ENCODE assay signal across 10 cellular contexts in genomic region chr15:41423979-41424659, GRCh38. TPM values are rescaled to one million over a fixed set of nuclear protein-coding genes. Genes with fewer than 3 reads are reported as not detected.
DNase-seq lines count a peak whose midpoint lies in the region; ATAC-seq lines count a peak whose summit lies in the region.
"Had no signal": no experiment of that assay in that cellular context is flagged by ENCODE, and none has a peak within 500 bp of the region (broad histone marks: within the 10 kb centered on the region; RNA-seq: fewer than 3 reads in every experiment).

No MANE protein-coding gene starts in this region.

- peaks cover 0 to 5% of the 10 kb centered on the region in 2 donors for H3K36me3 Mint-ChIP-seq in naive B cell

- no peaks in the 10 kb centered on the region for H3K27me3 Mint-ChIP-seq in naive B cell

- intact Hi-C loops in head of caudate nucleus (cut with DNase I), result no loop called here

- H3K4me1 Mint-ChIP-seq in naive B cell, result peaks cover 23 to 45% (median 26%) of the 10 kb centered on the region in 3 donors

- no peaks in the 10 kb centered on the region for H3K9me3 ChIP-seq in MG63

- H3K27me3 ChIP-seq in MG63, result no peaks in the 10 kb centered on the region

- H3K27ac Mint-ChIP-seq in naive B cell, result peak overlapping the region; percentile 31 to 86 (median 68)

- no peak for DNase-seq in activated CD4-positive, CD25-positive, alpha-beta regulatory T cell (lab: John Stamatoyannopoulos, UW)
- peak; percentile 10 for DNase-seq in naive B cell
- no peak for DNase-seq in stimulated activated CD4-positive, alpha-beta T cell treated with anti-CD3 and anti-CD28 coated beads, Interleukin-4, amount 100 ng/mL, for 4 hours
- DNase-seq in head of caudate nucleus, result no peak
- DNase-seq in MG63, result no peak
- DNase-seq: 8988T, NCI-H524 treated with DMSO at 0.1 percent for 48 hours had no signal

- no peaks in the 10 kb centered on the region for H3K9me3 Mint-ChIP-seq in naive B cell

- no peak overlapping the region for H3K4me3 ChIP-seq in MG63

- H3K36me3 ChIP-seq in MG63, result peaks cover 2% of the 10 kb centered on the region

- peak overlapping the region in 5 of 8 donors; percentile 19 to 78 (median 33) for H3K4me3 Mint-ChIP-seq in naive B cell

- peak; percentile 78 to 88 for ATAC-seq in activated CD4-positive, CD25-positive, alpha-beta regulatory T cell treated with anti-CD3 and anti-CD28 coated beads, Interleukin-2, amount 50 U/mL, for 24 hours
- ATAC-seq in GM21619 (IDR thresholded peaks at IDR 0.05; ENCODE audit: unreplicated experiment) (peak; percentile 80), HG03521 (IDR thresholded peaks at IDR 0.05; ENCODE audit: unreplicated experiment) (peak; percentile 69), naive B cell (ENCODE audit: low read depth in 2 of 2) (peak; percentile 86 to 90)

RNA-seq across cellular contexts. Expression of gene RTF1, which starts 7.2 kb away (rescaled TPM):
- 10 to 100 TPM in 5 of 6 donors, 1 to 10 TPM in 1; 7.7 to 26.4 (median 22.0) TPM for polyA plus RNA-seq in naive B cell (ENCODE audit: low read depth in 6 of 6)
- total RNA-seq in MG63 (2014; rRNA removed; shearing (Covaris generic); ENCODE audit: low replicate concordance), result 25.1 and 26.5 TPM in 2 replicates

RNA-seq across cellular contexts. Expression of gene NDUFAF1, which starts 21.8 kb away (rescaled TPM):
- polyA plus RNA-seq in naive B cell (ENCODE audit: low read depth in 6 of 6), result 10 to 100 TPM; 10.3 to 26.3 (median 19.9) TPM
- total RNA-seq in MG63 (2014; rRNA removed; shearing (Covaris generic); ENCODE audit: low replicate concordance), result 19.4 and 26.2 TPM in 2 replicates
